In genomic region chr2:195027947-195028346, GRCh38 we compare ENCODE assay signal across 1 cellular context.
TF ChIP-seq lines count a peak whose summit lies in the region.

No MANE protein-coding gene starts in this region.

TF ChIP-seq in H1, 55 proteins besides CTCF, POLR2A, EP300 and RAD21:
- TF ChIP-seq YY1 (IDR thresholded peaks at IDR 0.05; ENCODE audit: low read depth, low read length) (no peak), NANOG (IDR thresholded peaks at IDR 0.05; ENCODE audit: insufficient read depth, low read depth, low read length, poor library complexity, severe bottlenecking) (no peak), CHD1 (IDR thresholded peaks at IDR 0.05; ENCODE audit: low read depth, low read length) (no peak), RFX5 (IDR thresholded peaks at IDR 0.05; ENCODE audit: borderline replicate concordance, low read depth, low read length) (no peak), JUND (IDR thresholded peaks at IDR 0.05; ENCODE audit: low read length) (no peak), SIRT6 (IDR thresholded peaks at IDR 0.05; ENCODE audit: low read length) (no peak), E2F6 (IDR thresholded peaks at IDR 0.05) (no peak), CREB1 (IDR thresholded peaks at IDR 0.05) (no peak), TAF1 (IDR thresholded peaks at IDR 0.05; ENCODE audit: low read depth, low read length) (no peak), ATF3 (IDR thresholded peaks at IDR 0.05; ENCODE audit: insufficient read depth, low read depth, low read length) (no peak), CBX8 (IDR thresholded peaks at IDR 0.05; ENCODE audit: borderline replicate concordance, low read depth, low read length) (no peak), POLR2AphosphoS5 (IDR thresholded peaks at IDR 0.05; ENCODE audit: low read depth, low read length) (no peak), ASH2L (IDR thresholded peaks at IDR 0.05; ENCODE audit: low read length) (no peak), BCL11A (IDR thresholded peaks at IDR 0.05; ENCODE audit: low read depth in 2 of 2, low read length in 2 of 2) (no peak), POU5F1 (IDR thresholded peaks at IDR 0.05; ENCODE audit: low read depth, low read length) (no peak)
TF ChIP-seq in H1: peak in this region for 0.
